In genomic region chr16:53098526-53099317, GRCh38 we compare ENCODE assay signal across 9 cellular contexts. TPM values are rescaled to one million over a fixed set of nuclear protein-coding genes. Genes with fewer than 3 reads are reported as not detected.
DNase-seq lines count a peak whose midpoint lies in the region; ATAC-seq and FAIRE-seq lines count a peak whose summit lies in the region.
"Had no signal": no experiment of that assay in that cellular context is flagged by ENCODE, and none has a peak within 500 bp of the region (broad histone marks: within the 10 kb centered on the region; RNA-seq: fewer than 3 reads in every experiment).

No MANE protein-coding gene starts in this region.

- DNase-seq in COLO829 (ENCODE audit: low spot score): peak; percentile 50
- DNase-seq in RPMI7951 (ENCODE audit: low read depth): peak; percentile 97
- DNase-seq in activated gamma-delta T cell treated with Interleukin-2 at 50 U/mL for 16 hours: peak; percentile 46
- DNase-seq in glomerular visceral epithelial cell (ENCODE audit: extremely low spot score): peak; percentile 92
- peak in 52 of 56 donors; percentile 26 to 78 (median 58) for DNase-seq in nucleus accumbens (lab: John Stamatoyannopoulos, UW)
- DNase-seq in urothelium cell line (ENCODE audit: low spot score): peak; percentile 76

- no peak for FAIRE-seq in urothelium cell line (lab: Jason Lieb, UNC)
- FAIRE-seq: frontal cortex had no signal

- peak; percentile 65 for ATAC-seq in GM19455 (IDR thresholded peaks at IDR 0.05; ENCODE audit: unreplicated experiment)
- peak; percentile 45 for ATAC-seq in HG03565 (IDR thresholded peaks at IDR 0.05; ENCODE audit: unreplicated experiment)

RNA-seq across cellular contexts. Expression of gene CHD9, which starts 43.9 kb away (rescaled TPM):
- 24.6 and 28.8 TPM in 2 replicates for total RNA-seq in RPMI7951 (2014; rRNA removed; shearing (Covaris generic))

RNA-seq across cellular contexts. Expression of gene CHD9NB, which starts 46.0 kb away (rescaled TPM):
- total RNA-seq in RPMI7951 (2014; rRNA removed; shearing (Covaris generic)): not detected in 2 replicates

Comparison
In these comparisons a context has a peak if more than half of its experiments do, and no peak if none do; other contexts are left out.
1. Peak in every context shown above with its lines: DNase-seq and ATAC-seq.
2. DNase-seq: peak in every context shown above with its lines; median percentile 97 in RPMI7951; 92 in glomerular visceral epithelial cell; 76 in urothelium cell line; 58 in nucleus accumbens; 50 in COLO829; 46 in activated gamma-delta T cell treated with Interleukin-2 at 50 U/mL for 16 hours.